Comparison of ENCODE assay signal across 16 cellular contexts in the genomic region with DNA sequence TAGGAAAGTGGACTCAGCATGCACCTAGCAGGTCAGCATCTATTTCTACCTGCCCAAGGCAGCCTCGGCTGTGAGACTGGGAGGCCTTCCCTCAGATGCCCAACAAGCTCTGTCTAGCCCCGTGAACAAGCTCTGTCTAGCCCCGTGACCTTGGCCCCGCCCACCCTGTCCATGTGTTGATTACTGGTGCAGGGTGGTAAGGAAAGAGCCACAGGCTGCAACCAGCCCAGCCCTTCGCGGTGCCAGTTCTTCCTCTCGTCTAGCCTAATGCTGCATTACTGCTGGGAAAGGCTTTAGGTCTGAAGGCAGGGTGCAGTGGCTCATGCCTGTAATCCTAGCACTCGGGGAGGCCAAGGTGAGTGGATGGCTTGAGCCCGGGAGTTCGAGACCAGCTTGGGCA. TPM values are rescaled to one million over a fixed set of nuclear protein-coding genes. Genes with fewer than 3 reads are reported as not detected.
A peak's percentile ranks its signal among the peaks of the same experiment; 100 is the strongest.
DNase-seq lines count a peak whose midpoint lies in the region; ATAC-seq and TF ChIP-seq lines count a peak whose summit lies in the region.
"Had no signal": no experiment of that assay in that cellular context is flagged by ENCODE, and none has a peak within 500 bp of the region (broad histone marks: within the 10 kb centered on the region; RNA-seq: fewer than 3 reads in every experiment).

No MANE protein-coding gene starts in this region.

- H4K12ac ChIP-seq in trophoblast cell (ENCODE audit: low read depth, low read length) = no peak overlapping the region

- peaks cover 2% of the 10 kb centered on the region for H3K9me3 ChIP-seq in trophoblast cell (ENCODE audit: insufficient read depth, low read depth, low read length)
- H3K9me3 ChIP-seq: thyroid gland had no signal

- no peak overlapping the region for H3K18ac ChIP-seq in trophoblast cell (ENCODE audit: low read length)

- no peaks in the 10 kb centered on the region for H3K79me2 ChIP-seq in trophoblast cell (ENCODE audit: control insufficient read depth, insufficient read depth, low read length, poor library complexity)

- WGBS in trophoblast cell (ENCODE audit: extremely low coverage, insufficient coverage, insufficient read length) = no CpG with 5 or more reads among the region's 10 CpGs

- no peak overlapping the region for H3K9ac ChIP-seq in trophoblast cell (ENCODE audit: low read length)

- TF ChIP-seq CTCF in epithelial cell of esophagus (IDR thresholded peaks at IDR 0.05; ENCODE audit: insufficient read depth, low read depth, low read length, missing control alignments) = no peak

- no peak overlapping the region for H3K14ac ChIP-seq in trophoblast cell (ENCODE audit: low read length)

- H4K91ac ChIP-seq in trophoblast cell (ENCODE audit: low read depth, low read length) = no peak overlapping the region

- no peak overlapping the region for H3K27ac ChIP-seq in trophoblast cell (ENCODE audit: low read depth, low read length)
- H3K27ac ChIP-seq: thyroid gland had no signal

- H3K79me1 ChIP-seq in trophoblast cell (ENCODE audit: low read length) = no peaks in the 10 kb centered on the region

- H3K4me3 ChIP-seq in epithelial cell of esophagus (ENCODE audit: low read length) = no peak overlapping the region
- no peak overlapping the region for H3K4me3 ChIP-seq in trophoblast cell (ENCODE audit: low read depth, low read length)
- H3K4me3 ChIP-seq: thyroid gland had no signal

- H2AK5ac ChIP-seq in trophoblast cell (ENCODE audit: low read length) = no peak overlapping the region

- peaks cover 4% of the 10 kb centered on the region for H3K27me3 ChIP-seq in trophoblast cell (ENCODE audit: insufficient read depth, low read length)

- no peak overlapping the region for H2BK12ac ChIP-seq in trophoblast cell (ENCODE audit: low read length)

- no peak for ATAC-seq in HG03565 (IDR thresholded peaks at IDR 0.05; ENCODE audit: unreplicated experiment)

- H3K36me3 ChIP-seq in trophoblast cell (ENCODE audit: control insufficient read depth in 1 of 2, insufficient read depth in 2 of 2, low read length in 2 of 2) = no peaks in the 10 kb centered on the region
- H3K36me3 ChIP-seq: thyroid gland had no signal

- no peak overlapping the region for H2BK5ac ChIP-seq in trophoblast cell (ENCODE audit: low read depth, low read length, poor library complexity)

- no peak overlapping the region for H3K4ac ChIP-seq in trophoblast cell (ENCODE audit: low read depth, low read length)

- H3K4me1 ChIP-seq in trophoblast cell (ENCODE audit: control insufficient read depth in 1 of 2, insufficient read depth in 2 of 2, low read length in 2 of 2) = peaks cover 2 to 9% of the 10 kb centered on the region in 2 experiments

- DNase-seq in NCI-H82 (lab: John Stamatoyannopoulos, UW) (peak; percentile 35), NCI-H82 treated with DMSO at 0.1 percent for 48 hours (lab: John Stamatoyannopoulos, UW; ENCODE audit: unreplicated experiment) (no peak), epithelial cell of esophagus (ENCODE audit: low read depth) (peak; percentile 93), trophoblast cell (peak; percentile 20 to 29), DMS 273 (lab: John Stamatoyannopoulos, UW; ENCODE audit: unreplicated experiment) (no peak)
- DNase-seq: activated CD4-positive, CD25-positive, alpha-beta regulatory T cell treated with anti-CD3 and anti-CD28 coated beads, Interleukin-2, amount 50 U/mL, for 72 hours; activated naive CD4-positive, alpha-beta T cell; KBM-7; kidney; midbrain; NCI-H1417 treated with DMSO at 0.1 percent for 48 hours; stimulated activated CD4-positive, alpha-beta T cell treated with anti-CD3 and anti-CD28 coated beads, Interleukin-4, amount 100 ng/mL, for 4 hours; T-helper 2 cell; thyroid gland had no signal

- H2AFZ ChIP-seq in trophoblast cell (ENCODE audit: insufficient read depth, low read length, poor library complexity) = no peak overlapping the region

- H3K23ac ChIP-seq in trophoblast cell (ENCODE audit: low read length) = no peak overlapping the region

- no peak overlapping the region for H4K8ac ChIP-seq in trophoblast cell (ENCODE audit: low read depth, low read length)

- H2BK120ac ChIP-seq in trophoblast cell (ENCODE audit: insufficient read depth, low read length, poor library complexity) = no peak overlapping the region

- H3K4me2 ChIP-seq in trophoblast cell (ENCODE audit: low read length) = no peak overlapping the region

RNA-seq across cellular contexts. Expression of a gene that starts 2.2 kb away (rescaled TPM):
- polyA plus RNA-seq in trophoblast cell (2013) = 1.3 and 1.4 TPM in 2 replicates

RNA-seq across cellular contexts. Expression of a gene that starts 14.7 kb away (rescaled TPM):
- not detected in 2 replicates for polyA plus RNA-seq in trophoblast cell (2013)
- polyA plus RNA-seq: fibroblast of lung had no signal

RNA-seq across cellular contexts. Expression of a gene that starts 22.9 kb away (rescaled TPM):
- polyA plus RNA-seq in trophoblast cell (2013) = 48.3 and 50.2 TPM in 2 replicates

RNA-seq across cellular contexts. Expression of a gene that starts 52.8 kb away (rescaled TPM):
- polyA plus RNA-seq in trophoblast cell (2013) = 2.8 and 3.9 TPM in 2 replicates

RNA-seq across cellular contexts. Expression of a gene that starts 59.3 kb away (rescaled TPM):
- 730 and 785 TPM in 2 replicates for polyA plus RNA-seq in trophoblast cell (2013)

Comparison
In these comparisons a context has a peak if more than half of its experiments do, and no peak if none do; other contexts are left out.
1. DNase-seq: peak in NCI-H82 (single experiment), epithelial cell of esophagus (single experiment) and trophoblast cell (2 of 2); none in NCI-H82 treated with DMSO at 0.1 percent for 48 hours (single experiment) and DMS 273 (single experiment).